In the genomic region with DNA sequence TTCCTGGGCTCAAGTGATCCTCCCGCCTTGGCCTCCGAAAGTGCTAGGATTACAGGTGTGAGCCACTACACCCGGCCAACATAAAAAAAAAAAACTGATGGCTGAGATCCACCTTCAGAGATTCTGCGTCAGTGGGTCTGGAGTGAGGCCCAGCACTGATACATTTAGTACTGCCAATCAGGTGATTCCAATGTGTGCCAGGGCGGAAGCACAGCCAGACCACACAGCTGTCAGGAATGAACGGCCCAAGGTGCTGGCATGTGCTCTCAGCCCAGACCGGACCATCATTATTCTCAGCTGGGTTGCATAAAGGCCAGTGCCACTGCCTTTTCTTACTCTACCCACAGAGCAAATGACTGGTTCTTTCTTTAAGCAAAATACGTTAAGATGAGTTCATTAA, we compare ENCODE assay signal across 13 cellular contexts. TPM values are rescaled to one million over a fixed set of nuclear protein-coding genes. Genes with fewer than 3 reads are reported as not detected.
A peak's percentile ranks its signal among the peaks of the same experiment; 100 is the strongest.
DNase-seq lines count a peak whose midpoint lies in the region; ATAC-seq, FAIRE-seq and TF ChIP-seq lines count a peak whose summit lies in the region.
"Had no signal": no experiment of that assay in that cellular context is flagged by ENCODE, and none has a peak within 500 bp of the region (broad histone marks: within the 10 kb centered on the region; RNA-seq: fewer than 3 reads in every experiment).

No MANE protein-coding gene starts in this region.

- H3K4me3 ChIP-seq in LNCaP clone FGC (ENCODE audit: low read depth, low read length) (no peak overlapping the region), mammary epithelial cell (replicated peaks in 1 of 3; ENCODE audit: insufficient read depth in 1 of 3, low read depth in 2 of 3, low read length in 3 of 3) (no peak overlapping the region), keratinocyte (ENCODE audit: control insufficient read depth in 2 of 3, extremely low read depth in 1 of 3, insufficient read depth in 2 of 3, low read depth in 1 of 3, low read length in 3 of 3) (no peak overlapping the region), sigmoid colon (no peak overlapping the region), endodermal cell (ENCODE audit: low read length) (no peak overlapping the region)
- H3K4me3 ChIP-seq: K562, thyroid gland had no signal

- peak overlapping the region; percentile 73 for H2AFZ ChIP-seq in mammary epithelial cell (ENCODE audit: low read depth, low read length)
- H2AFZ ChIP-seq in keratinocyte (ENCODE audit: control insufficient read depth, low read length) = peak overlapping the region; percentile 2

- no peak overlapping the region for H3K27ac Mint-ChIP-seq in endodermal cell

- DNase-seq in LNCaP clone FGC (ENCODE audit: low read depth) (peak; percentile 93), mammary epithelial cell (peak; percentile 69), keratinocyte (ENCODE audit: low read depth, low spot score) (no peak), sigmoid colon (peak; percentile 93), endodermal cell (no peak), HuH-7 (ENCODE audit: low spot score) (no peak)
- DNase-seq: brain microvascular endothelial cell; stimulated activated CD4-positive, alpha-beta T cell treated with anti-CD3 and anti-CD28 coated beads, Interleukin-4, amount 100 ng/mL, for 1 hour; T-helper 2 cell had no signal

- FAIRE-seq in keratinocyte (lab: Jason Lieb, UNC) = peak; percentile 49
- FAIRE-seq: K562 had no signal

- no peaks in the 10 kb centered on the region for H3K9me3 Mint-ChIP-seq in endodermal cell

- H3K9me3 ChIP-seq in mammary epithelial cell (replicated peaks; ENCODE audit: insufficient read depth, low read length) (no peaks in the 10 kb centered on the region), keratinocyte (ENCODE audit: control insufficient read depth, low read depth, low read length) (no peaks in the 10 kb centered on the region), sigmoid colon (no peaks in the 10 kb centered on the region), endodermal cell (ENCODE audit: control insufficient read depth, low read length) (no peaks in the 10 kb centered on the region)
- H3K9me3 ChIP-seq: thyroid gland had no signal

- TF ChIP-seq CTCF in LNCaP clone FGC (IDR thresholded peaks at IDR 0.05; ENCODE audit: control insufficient read depth, extremely low read depth, insufficient read depth) (no peak), mammary epithelial cell (conservative IDR thresholded peaks at IDR 0.05 in 1 of 2, IDR thresholded peaks at IDR 0.05 in 1 of 2; ENCODE audit: extremely low read depth in 1 of 2, insufficient read depth in 1 of 2, low read depth in 1 of 2, low read length in 2 of 2) (no peak), keratinocyte (optimal IDR thresholded peaks at IDR 0.05 in 1 of 3, IDR thresholded peaks at IDR 0.05 in 1 of 3, conservative IDR thresholded peaks at IDR 0.05 in 1 of 3; ENCODE audit: extremely low read depth in 1 of 3, insufficient read depth in 2 of 3, low read length in 3 of 3) (no peak), sigmoid colon (IDR thresholded peaks at IDR 0.05) (no peak), endodermal cell (conservative IDR thresholded peaks at IDR 0.05) (no peak)

- 16% methylated on average over 7 of the region's 8 CpGs for WGBS in mammary epithelial cell (ENCODE audit: low coverage, missing lambda C conversion rate)
- WGBS in sigmoid colon, 2 donors = 21 to 83% methylated on average over 8 of the region's 8 CpGs
- WGBS in endodermal cell (ENCODE audit: insufficient coverage in 1 of 2, insufficient read length in 1 of 2), 2 experiments = 93 to 95% methylated on average over 8 of the region's 8 CpGs

- no peak overlapping the region for H3K9ac ChIP-seq in mammary epithelial cell (ENCODE audit: insufficient read depth, low read length)
- no peak overlapping the region for H3K9ac ChIP-seq in keratinocyte (ENCODE audit: control insufficient read depth, extremely low read depth, insufficient read depth, low read length)
- no peak overlapping the region for H3K9ac ChIP-seq in endodermal cell (ENCODE audit: extremely low read depth, low read length, poor library complexity, severe bottlenecking)

- dilution Hi-C loops in mammary epithelial cell (cut with HindIII; ENCODE audit: low sequenced_read_pairs) (no loop called here), keratinocyte (cut with MboI; ENCODE audit: extremely low pct_ligation_motif_present, low sequenced_read_pairs) (no loop called here)

- H3K4me2 ChIP-seq in mammary epithelial cell (ENCODE audit: insufficient read depth, low read depth, low read length) (no peak overlapping the region), keratinocyte (ENCODE audit: control insufficient read depth, extremely low read depth, insufficient read depth, low read depth, low read length) (peak overlapping the region; percentile 89)

- no peaks in the 10 kb centered on the region for H3K36me3 Mint-ChIP-seq in endodermal cell (ENCODE audit: low read depth)

- no TSS peak for BruUV-seq in mammary epithelial cell (replicated peaks; lab: Mats Ljungman, UMichigan)

- H3K27me3 Mint-ChIP-seq in endodermal cell (ENCODE audit: insufficient read depth) = peaks cover 2% of the 10 kb centered on the region

- H3K27me3 ChIP-seq in mammary epithelial cell (ENCODE audit: insufficient read depth, low read length) (no peaks in the 10 kb centered on the region), keratinocyte (ENCODE audit: control insufficient read depth, extremely low read depth, insufficient read depth, low read length) (peaks cover 2% of the 10 kb centered on the region), sigmoid colon (no peaks in the 10 kb centered on the region), endodermal cell (ENCODE audit: control insufficient read depth, insufficient read depth, low read length, poor library complexity, severe bottlenecking) (peaks cover 10% of the 10 kb centered on the region)
- H3K27me3 ChIP-seq: brain microvascular endothelial cell, thyroid gland had no signal

- ATAC-seq in HG03565 (IDR thresholded peaks at IDR 0.05; ENCODE audit: unreplicated experiment) (no peak), HG03039 (IDR thresholded peaks at IDR 0.05; ENCODE audit: unreplicated experiment) (no peak)
- ATAC-seq: K562 had no signal

- no peak overlapping the region for H3K4me3 Mint-ChIP-seq in endodermal cell

- no peaks in the 10 kb centered on the region for H3K9me1 ChIP-seq in keratinocyte (ENCODE audit: control insufficient read depth, extremely low read depth, insufficient read depth, low read length)

- TF ChIP-seq EP300 in sigmoid colon (IDR thresholded peaks at IDR 0.05) = peak; percentile 72 to 90 (median 84)

- H3K4me1 Mint-ChIP-seq in endodermal cell = peaks cover 22% of the 10 kb centered on the region

- H4K20me1 ChIP-seq in mammary epithelial cell (ENCODE audit: insufficient read depth, low read length) (no peaks in the 10 kb centered on the region), keratinocyte (ENCODE audit: control insufficient read depth, extremely low read depth, insufficient read depth, low read length) (no peaks in the 10 kb centered on the region)

- H3K36me3 ChIP-seq in mammary epithelial cell (ENCODE audit: insufficient read depth, low read length) (no peaks in the 10 kb centered on the region), keratinocyte (ENCODE audit: control insufficient read depth in 2 of 2, extremely low read depth in 1 of 2, insufficient read depth in 2 of 2, low read length in 2 of 2) (no peaks in the 10 kb centered on the region), sigmoid colon (no peaks in the 10 kb centered on the region), endodermal cell (ENCODE audit: control insufficient read depth, insufficient read depth, low read length) (no peaks in the 10 kb centered on the region)
- H3K36me3 ChIP-seq: brain microvascular endothelial cell, thyroid gland had no signal

- intact Hi-C loops in mammary epithelial cell (cut with micrococcal nuclease) (no loop called here), sigmoid colon (cut with DNase I) (loop anchor here (2.0 kb wide), 1 partner anchor 78 kb away; a partner anchor contains a TSS)

- CTCF ChIA-PET in mammary epithelial cell (lab: Charles Lee; ENCODE audit: low non-redundant PET) = no interaction called here

- in situ Hi-C loops in mammary epithelial cell (cut with MboI; ENCODE audit: low sequenced_read_pairs in 2 of 2) = no loop called here

- H3K27ac ChIP-seq in mammary epithelial cell (ENCODE audit: insufficient read depth, low read depth, low read length) (no peak overlapping the region), keratinocyte (ENCODE audit: control insufficient read depth, insufficient read depth, low read length) (no peak overlapping the region), sigmoid colon (peak overlapping the region; percentile 74 to 91 (median 86)), endodermal cell (ENCODE audit: low read depth, low read length) (no peak overlapping the region)
- H3K27ac ChIP-seq: brain microvascular endothelial cell had no signal

- H3K4me1 ChIP-seq in mammary epithelial cell (ENCODE audit: insufficient read depth, low read length) (peaks cover 7% of the 10 kb centered on the region), keratinocyte (ENCODE audit: control insufficient read depth, extremely low read depth, insufficient read depth, low read length) (peaks cover 16% of the 10 kb centered on the region), sigmoid colon (peaks cover 0 to 23% (median 21%) of the 10 kb centered on the region in 4 donors), endodermal cell (ENCODE audit: control insufficient read depth, insufficient read depth, low read length) (no peaks in the 10 kb centered on the region)

- H3K79me2 ChIP-seq in mammary epithelial cell (ENCODE audit: insufficient read depth, low read length) = no peaks in the 10 kb centered on the region
- H3K79me2 ChIP-seq in keratinocyte (ENCODE audit: control insufficient read depth, insufficient read depth, low read length) = no peaks in the 10 kb centered on the region

- no peak for TF ChIP-seq POLR2A in sigmoid colon (IDR thresholded peaks at IDR 0.05)

RNA-seq across cellular contexts. Expression of a gene that starts 1.2 kb away (rescaled TPM):
- not detected for total RNA-seq in mammary epithelial cell
- polyA plus RNA-seq in mammary epithelial cell = not detected
- polyA minus RNA-seq in mammary epithelial cell = 0.36 TPM
- polyA plus RNA-seq in keratinocyte = 0.04 to 0.08 TPM (median 0.07 TPM) in 3 replicates
- polyA plus RNA-seq in keratinocyte (2011; ENCODE audit: low read depth) = not detected
- not detected in 2 replicates for polyA plus RNA-seq in keratinocyte (2011; cell fraction: cytosol; rRNA removed)
- polyA plus RNA-seq in keratinocyte (2011; cell fraction: nucleus; rRNA removed) = not detected in 2 replicates
- not detected in 2 replicates for polyA plus RNA-seq in keratinocyte (2012; ENCODE audit: low replicate concordance)
- not detected in 3 replicates for polyA minus RNA-seq in keratinocyte
- polyA minus RNA-seq in keratinocyte (2011; cell fraction: cytosol; rRNA and poly(A)+ RNA removed) = not detected
- not detected in 2 replicates for polyA minus RNA-seq in keratinocyte (2011; cell fraction: nucleus; rRNA and poly(A)+ RNA removed)
- 1 to 10 TPM in 2 of 4 donors, under 1 TPM in 1, not detected in 1; 0.83 to 3.1 (median 2.1) TPM for total RNA-seq in sigmoid colon
- polyA plus RNA-seq in sigmoid colon = 1 to 10 TPM; 2.8 to 6.2 (median 4.2) TPM
- total RNA-seq in endodermal cell = under 1 TPM; 0.42 to 0.62 TPM
- polyA plus RNA-seq in endodermal cell (2013, experiment 1 of 2) = 0.89 TPM
- 0.58 TPM for polyA plus RNA-seq in endodermal cell (2013, experiment 2 of 2)
- total RNA-seq: K562 had no signal
- polyA plus RNA-seq: K562 had no signal

Comparison
In these comparisons a context has a peak if more than half of its experiments do, and no peak if none do; other contexts are left out.
1. DNase-seq: peak in LNCaP clone FGC (single experiment), mammary epithelial cell (single experiment) and sigmoid colon (single experiment); none in keratinocyte (single experiment), endodermal cell (single experiment) and HuH-7 (single experiment).
2. H3K27ac ChIP-seq: peak in sigmoid colon (4 of 4); none in mammary epithelial cell (single experiment), keratinocyte (single experiment) and endodermal cell (single experiment).